Comparison of ENCODE assay signal across 1 cellular context in genomic region chr7:17560516-17560915, GRCh38.
TF ChIP-seq lines count a peak whose summit lies in the region.

No MANE protein-coding gene starts in this region.

TF ChIP-seq in H1, 55 proteins besides CTCF, POLR2A, EP300 and RAD21 (continued from another document):
- TF ChIP-seq CHD7 (IDR thresholded peaks at IDR 0.05; ENCODE audit: insufficient replicate concordance, low read length) (no peak), ATF3 (IDR thresholded peaks at IDR 0.05; ENCODE audit: insufficient read depth, low read depth, low read length) (no peak)
